Comparison of ENCODE assay signal across 12 cellular contexts in genomic region chr3:123412811-123413588, GRCh38. TPM values are rescaled to one million over a fixed set of nuclear protein-coding genes. Genes with fewer than 3 reads are reported as not detected.
DNase-seq lines count a peak whose midpoint lies in the region; ATAC-seq and TF ChIP-seq lines count a peak whose summit lies in the region.
"Had no signal": no experiment of that assay in that cellular context is flagged by ENCODE, and none has a peak within 500 bp of the region (broad histone marks: within the 10 kb centered on the region; RNA-seq: fewer than 3 reads in every experiment).

No MANE protein-coding gene starts in this region.

- peak in 1 of 2 donors; percentile 13 for TF ChIP-seq POLR2A in vagina (IDR thresholded peaks at IDR 0.05)

- no peaks in the 10 kb centered on the region for H3K27me3 ChIP-seq in vagina
- H3K27me3 ChIP-seq: MG63 had no signal

- H3K36me3 ChIP-seq in vagina = no peaks in the 10 kb centered on the region
- H3K36me3 ChIP-seq: MG63 had no signal

- DNase-seq in Right ventricle myocardium inferior (ENCODE audit: missing footprints) (peak; percentile 79), cardiac septum (ENCODE audit: low spot score) (no peak), hypothalamus (lab: John Stamatoyannopoulos, UW) (peak in 28 of 51 donors; percentile 13 to 65 (median 38)), pons (ENCODE audit: low spot score) (peak; percentile 71), vagina (ENCODE audit: extremely low spot score in 2 of 2) (no peak), NCI-H1417 (lab: John Stamatoyannopoulos, UW) (no peak)
- DNase-seq: foreskin melanocyte, MG63, NCI-H748 treated with DMSO at 0.1 percent for 48 hours, SW 1271 had no signal

- peak; percentile 74 for ATAC-seq in Right ventricle myocardium inferior
- ATAC-seq in GM21367 (IDR thresholded peaks at IDR 0.05; ENCODE audit: unreplicated experiment) = no peak
- ATAC-seq in GM21717 (IDR thresholded peaks at IDR 0.05; ENCODE audit: unreplicated experiment) = no peak

- H3K9me3 ChIP-seq in vagina = no peaks in the 10 kb centered on the region
- H3K9me3 ChIP-seq: MG63 had no signal

- peak overlapping the region; percentile 82 for H3K27ac ChIP-seq in vagina

- no peak for TF ChIP-seq CTCF in vagina (IDR thresholded peaks at IDR 0.05)

- intact Hi-C loops in Right ventricle myocardium inferior (cut with DNase I) = loop anchor here (2.0 kb wide), 1 partner anchor 36 kb away; the partner anchor contains the start of gene ADCY5
- intact Hi-C loops in cardiac septum (cut with DNase I) = no loop called here
- intact Hi-C loops in vagina (cut with DNase I) = no loop called here

- H3K4me3 ChIP-seq in vagina = peak overlapping the region in 1 of 2 donors; percentile 18
- H3K4me3 ChIP-seq: MG63 had no signal

- H3K4me1 ChIP-seq in vagina = peaks cover 15% of the 10 kb centered on the region

RNA-seq across cellular contexts. Expression of gene ADCY5, which starts 35.9 kb away (rescaled TPM):
- total RNA-seq in Right ventricle myocardium inferior (232 TPM), cardiac septum (192 TPM), vagina (16.7 TPM)

Comparison
In these comparisons a context has a peak if more than half of its experiments do, and no peak if none do; other contexts are left out.
1. DNase-seq: peak in Right ventricle myocardium inferior (single experiment), hypothalamus (28 of 51) and pons (single experiment); none in cardiac septum (single experiment), vagina (0 of 2) and NCI-H1417 (0 of 3).
2. RNA of gene ADCY5, which starts 35.9 kb away (total RNA-seq): 232 TPM in Right ventricle myocardium inferior (single experiment) and 192 TPM in cardiac septum (single experiment); 16.7 TPM in vagina (single experiment); every median in the first group is over 10 times any median in the second.